In genomic region chr11:29025001-29025400, GRCh38 we compare ENCODE assay signal across 21 cellular contexts.
"Had no signal": no experiment of that assay in that cellular context is flagged by ENCODE, and none has a peak within 500 bp of the region (broad histone marks: within the 10 kb centered on the region; RNA-seq: fewer than 3 reads in every experiment).

No MANE protein-coding gene starts in this region.

- H3K4me3 ChIP-seq: psoas muscle, right lobe of liver, upper lobe of right lung had no signal

- H3K27ac ChIP-seq: psoas muscle, right lobe of liver, upper lobe of right lung, WERI-Rb-1 had no signal

- H3K36me3 Mint-ChIP-seq: memory B cell, T-cell had no signal

- H3K27me3 ChIP-seq: right lobe of liver, upper lobe of right lung had no signal

- H3K4me1 Mint-ChIP-seq: activated CD4-positive, alpha-beta T cell treated with anti-CD3 and anti-CD28 coated beads for 36 hours; immature natural killer cell; memory B cell; T-cell had no signal

- H3K36me3 ChIP-seq: right lobe of liver, upper lobe of right lung, WERI-Rb-1 had no signal

- H3K27ac Mint-ChIP-seq: activated CD4-positive, alpha-beta T cell treated with anti-CD3 and anti-CD28 coated beads for 36 hours; activated CD8-positive, alpha-beta T cell treated with anti-CD3 and anti-CD28 coated beads for 36 hours; activated T-helper 1 cell treated with anti-CD3 and anti-CD28 coated beads, Interleukin-12 subunit alpha, Interleukin-12 subunit beta, Interleukin-2, Interleukin-4 antibody, amounts not matched to agents 30 ng/mL and 10 ng/mL and 1 ng/mL, durations not matched to agents 14 hours and 24 hours and 36 hours; endodermal cell; immature natural killer cell; memory B cell; natural killer cell treated with Interleukin-12 subunit alpha and Interleukin-12 subunit beta and Interleukin-15 and Interleukin-18, amount 100 ng/mL, for 72 hours; T-cell had no signal

- H3K4me1 ChIP-seq: psoas muscle, right lobe of liver, upper lobe of right lung had no signal

- H3K4me3 Mint-ChIP-seq: activated CD4-positive, alpha-beta T cell treated with anti-CD3 and anti-CD28 coated beads for 36 hours; activated CD8-positive, alpha-beta T cell treated with anti-CD3 and anti-CD28 coated beads for 36 hours; activated T-helper 1 cell treated with anti-CD3 and anti-CD28 coated beads, Interleukin-12 subunit alpha, Interleukin-12 subunit beta, Interleukin-2, Interleukin-4 antibody, amounts not matched to agents 30 ng/mL and 10 ng/mL and 1 ng/mL, durations not matched to agents 14 hours and 24 hours and 36 hours; endodermal cell; immature natural killer cell; memory B cell; natural killer cell treated with Interleukin-12 subunit alpha and Interleukin-12 subunit beta and Interleukin-15 and Interleukin-18, amount 100 ng/mL, for 72 hours; T-cell had no signal

- ATAC-seq: activated CD4-positive, alpha-beta T cell treated with anti-CD3 and anti-CD28 coated beads for 36 hours; activated CD8-positive, alpha-beta T cell treated with anti-CD3 and anti-CD28 coated beads for 36 hours; esophagus mucosa; left colon; natural killer cell treated with Interleukin-12 subunit alpha and Interleukin-12 subunit beta and Interleukin-15 and Interleukin-18, amount 100 ng/mL, for 72 hours; psoas muscle; right lobe of liver; T-cell; upper lobe of right lung had no signal

- DNase-seq: activated CD4-positive, alpha-beta T cell treated with anti-CD3 and anti-CD28 coated beads for 36 hours; activated CD8-positive, alpha-beta T cell treated with anti-CD3 and anti-CD28 coated beads for 36 hours; activated naive CD4-positive, alpha-beta T cell treated with Interleukin-2 at 50 U/mL for 16 hours; dermis blood vessel endothelial cell; endodermal cell; glutamatergic neuron; immature natural killer cell; left colon; occipital lobe; psoas muscle; right lobe of liver; stimulated activated CD4-positive, alpha-beta T cell treated with anti-CD3 and anti-CD28 coated beads, Interleukin-2, amount 100 ng/mL, for 24 hours; stimulated activated naive CD4-positive, alpha-beta T cell; substantia nigra; T-cell; upper lobe of right lung; WERI-Rb-1 had no signal

- H3K27me3 Mint-ChIP-seq: activated CD4-positive, alpha-beta T cell treated with anti-CD3 and anti-CD28 coated beads for 36 hours; activated CD8-positive, alpha-beta T cell treated with anti-CD3 and anti-CD28 coated beads for 36 hours; memory B cell; natural killer cell treated with Interleukin-12 subunit alpha and Interleukin-12 subunit beta and Interleukin-15 and Interleukin-18, amount 100 ng/mL, for 72 hours; T-cell had no signal
